1 cellular context compared by ENCODE assay signal in genomic region chr16:29927523-29927905, GRCh38.
TF ChIP-seq lines count a peak whose summit lies in the region.

No MANE protein-coding gene starts in this region.

TF ChIP-seq in H1, 55 proteins besides CTCF, POLR2A, EP300 and RAD21:
- TF ChIP-seq NANOG (IDR thresholded peaks at IDR 0.05; ENCODE audit: insufficient read depth, low read depth, low read length, poor library complexity, severe bottlenecking) (no peak), USF2 (IDR thresholded peaks at IDR 0.05; ENCODE audit: low read length) (no peak), PHF8 (conservative IDR thresholded peaks at IDR 0.05; ENCODE audit: low read depth, low read length) (no peak), CBX5 (IDR thresholded peaks at IDR 0.05; ENCODE audit: low read depth, low read length) (no peak), RBBP5 (IDR thresholded peaks at IDR 0.05; ENCODE audit: borderline replicate concordance, low read depth, low read length) (no peak), POU5F1 (IDR thresholded peaks at IDR 0.05; ENCODE audit: low read depth, low read length) (no peak), SUZ12 (IDR thresholded peaks at IDR 0.05; ENCODE audit: low read length) (no peak), MAX (IDR thresholded peaks at IDR 0.05) (no peak), TEAD4 (IDR thresholded peaks at IDR 0.05; ENCODE audit: low read depth, low read length) (no peak), SRF (IDR thresholded peaks at IDR 0.05; ENCODE audit: low read depth, low read length) (no peak)
TF ChIP-seq in H1: peak in this region for 0.
